ENCODE assay signal across 8 cellular contexts in genomic region chr20:45362804-45363610, GRCh38. TPM values are rescaled to one million over a fixed set of nuclear protein-coding genes. Genes with fewer than 3 reads are reported as not detected.
A peak's percentile ranks its signal among the peaks of the same experiment; 100 is the strongest.
DNase-seq lines count a peak whose midpoint lies in the region; TF ChIP-seq lines count a peak whose summit lies in the region.

Gene SYS1, plus strand, starts transcription at chr20:45363156. Its CDS starts 376 bp downstream, at chr20:45363532.

- peaks cover 15% of the 10 kb centered on the region for H3K4me1 ChIP-seq in HAP-1

- in situ Hi-C loops in HAP-1 (cut with MboI; ENCODE audit: low sequenced_read_pairs), result no loop called here

- peaks cover 26% of the 10 kb centered on the region for H3K4me1 Mint-ChIP-seq in nephron
- H3K4me1 Mint-ChIP-seq in stimulated activated naive CD8-positive, alpha-beta T cell treated with anti-CD3 and anti-CD28 coated beads, Interleukin-15, Interleukin-2, amounts not matched to agents 100 ng/mL and 50 ng/mL, for 24 hours (ENCODE audit: low read depth), result peaks cover 76% of the 10 kb centered on the region

- H3K9me3 Mint-ChIP-seq in nephron, result no peaks in the 10 kb centered on the region
- no peaks in the 10 kb centered on the region for H3K9me3 Mint-ChIP-seq in stimulated activated naive CD8-positive, alpha-beta T cell treated with anti-CD3 and anti-CD28 coated beads, Interleukin-15, Interleukin-2, amounts not matched to agents 100 ng/mL and 50 ng/mL, for 24 hours

- peak within 1 kb of the TSS; percentile 92 to 95 (median 92) for H3K4me3 Mint-ChIP-seq in nephron
- H3K4me3 Mint-ChIP-seq in stimulated activated naive CD8-positive, alpha-beta T cell treated with anti-CD3 and anti-CD28 coated beads, Interleukin-15, Interleukin-2, amounts not matched to agents 100 ng/mL and 50 ng/mL, for 24 hours, result peak within 1 kb of the TSS; percentile 100

- DNase-seq in GDM1 (lab: John Stamatoyannopoulos, UW) (peak; percentile 98), HAP-1 (ENCODE audit: low spot score in 2 of 2) (peak; percentile 95 to 99), MG63 (peak; percentile 99), SHP77 treated with DMSO at 0.1 percent for 48 hours (lab: John Stamatoyannopoulos, UW) (peak; percentile 96), fibroblast of the aortic adventitia (ENCODE audit: low read depth) (peak; percentile 99)
- peak; percentile 99 for DNase-seq in activated effector memory CD4-positive, alpha-beta T cell treated with anti-CD3 and anti-CD28 coated beads, Interleukin-2, amount 50 U/mL, for 16 hours

- TF ChIP-seq CTCF in fibroblast of the aortic adventitia (IDR thresholded peaks at IDR 0.05; ENCODE audit: insufficient read depth, low read length) (peak; percentile 86), nephron (IDR thresholded peaks at IDR 0.05; ENCODE audit: unreplicated experiment in 3 of 3) (peak; percentile 87 to 90 (median 89))

- no peaks in the 10 kb centered on the region for H3K9me3 ChIP-seq in HAP-1
- H3K9me3 ChIP-seq in MG63, result no peaks in the 10 kb centered on the region

- peak within 1 kb of the TSS; percentile 88 to 99 (median 89) for H3K27ac Mint-ChIP-seq in nephron
- H3K27ac Mint-ChIP-seq in stimulated activated naive CD8-positive, alpha-beta T cell treated with anti-CD3 and anti-CD28 coated beads, Interleukin-15, Interleukin-2, amounts not matched to agents 100 ng/mL and 50 ng/mL, for 24 hours, result peak within 1 kb of the TSS; percentile 100

- H3K27me3 Mint-ChIP-seq in nephron (ENCODE audit: low read depth), result no peaks in the 10 kb centered on the region
- no peaks in the 10 kb centered on the region for H3K27me3 Mint-ChIP-seq in stimulated activated naive CD8-positive, alpha-beta T cell treated with anti-CD3 and anti-CD28 coated beads, Interleukin-15, Interleukin-2, amounts not matched to agents 100 ng/mL and 50 ng/mL, for 24 hours

- H3K4me3 ChIP-seq in HAP-1 (peak within 1 kb of the TSS; percentile 77), MG63 (peak within 1 kb of the TSS; percentile 93), fibroblast of the aortic adventitia (ENCODE audit: low read depth, low read length) (peak within 1 kb of the TSS; percentile 96)

- peaks cover 19% of the 10 kb centered on the region for H3K36me3 Mint-ChIP-seq in nephron (ENCODE audit: low read depth)
- H3K36me3 Mint-ChIP-seq in stimulated activated naive CD8-positive, alpha-beta T cell treated with anti-CD3 and anti-CD28 coated beads, Interleukin-15, Interleukin-2, amounts not matched to agents 100 ng/mL and 50 ng/mL, for 24 hours (ENCODE audit: low read depth), result peaks cover 30% of the 10 kb centered on the region

- H3K27me3 ChIP-seq in HAP-1 (ENCODE audit: low read depth) (no peaks in the 10 kb centered on the region), MG63 (no peaks in the 10 kb centered on the region)

- peaks cover 3% of the 10 kb centered on the region for H3K36me3 ChIP-seq in HAP-1 (replicated peaks)
- peaks cover 34% of the 10 kb centered on the region for H3K36me3 ChIP-seq in MG63

RNA-seq across cellular contexts. Expression of gene SYS1, which starts in this region (rescaled TPM):
- 24.5 and 32.3 TPM in 2 replicates for total RNA-seq in MG63 (2014; rRNA removed; shearing (Covaris generic); ENCODE audit: low replicate concordance)
- 27.9 and 29.4 TPM in 2 replicates for total RNA-seq in fibroblast of the aortic adventitia (ENCODE audit: low replicate concordance)

Comparison
In these comparisons a context has a peak if more than half of its experiments do, and no peak if none do; other contexts are left out.
1. Peak in every context shown above with its lines: DNase-seq and H3K4me3 ChIP-seq.